Comparison of ENCODE assay signal across 13 cellular contexts in genomic region chr15:99432271-99433025, GRCh38.
DNase-seq lines count a peak whose midpoint lies in the region; ATAC-seq and TF ChIP-seq lines count a peak whose summit lies in the region.
"Had no signal": no experiment of that assay in that cellular context is flagged by ENCODE, and none has a peak within 500 bp of the region (broad histone marks: within the 10 kb centered on the region; RNA-seq: fewer than 3 reads in every experiment).

No MANE protein-coding gene starts in this region.

- H2BK15ac ChIP-seq in H9 (ENCODE audit: low read depth, low read length): no peak overlapping the region

- no peaks in the 10 kb centered on the region for H3K23me2 ChIP-seq in H9 (ENCODE audit: insufficient read length, low read depth, low read length, poor library complexity, severe bottlenecking)

- no peak for DNase-seq in H9
- DNase-seq in T-helper 17 cell: no peak
- no peak for DNase-seq in right atrium auricular region (ENCODE audit: low spot score)
- DNase-seq in sigmoid colon: peak; percentile 48
- no peak for DNase-seq in stimulated activated CD4-positive, alpha-beta T cell treated with anti-CD3 and anti-CD28 coated beads, Interleukin-4, amount 100 ng/mL, for 1 hour
- no peak for DNase-seq in substantia nigra (lab: John Stamatoyannopoulos, UW)
- no peak for DNase-seq in stomach
- no peak for DNase-seq in GM10266 (ENCODE audit: extremely low spot score)
- DNase-seq: activated CD4-positive, alpha-beta memory T cell treated with anti-CD3 and anti-CD28 coated beads for 36 hours; Caco-2; NCI-H1105 treated with DMSO at 0.1 percent for 48 hours; testis had no signal

- no peak for TF ChIP-seq EP300 in sigmoid colon (IDR thresholded peaks at IDR 0.05)
- TF ChIP-seq EP300 in stomach (IDR thresholded peaks at IDR 0.05): no peak

- no peak overlapping the region for H2AFZ ChIP-seq in H9 (ENCODE audit: low read length)

- H4K8ac ChIP-seq in H9 (replicated peaks; ENCODE audit: insufficient read length, low read depth, low read length): no peak overlapping the region

- H3K4me3 ChIP-seq in right atrium auricular region: no peak overlapping the region
- no peak overlapping the region for H3K4me3 ChIP-seq in sigmoid colon
- no peak overlapping the region for H3K4me3 ChIP-seq in stomach
- H3K4me3 ChIP-seq: dorsolateral prefrontal cortex, testis had no signal

- WGBS in H9 (ENCODE audit: extremely low coverage, insufficient read length, low lambda C conversion rate): no CpG with 5 or more reads among the region's 15 CpGs
- 92 to 93% methylated on average over 15 of the region's 15 CpGs for WGBS in sigmoid colon, 2 donors
- WGBS in stomach, 5 donors: 90 to 96% (median 94%) methylated on average over 13 to 15 of the region's 15 CpGs

- H2BK20ac ChIP-seq in H9 (ENCODE audit: low read depth, low read length, poor library complexity, severe bottlenecking): no peak overlapping the region

- H3K36me3 Mint-ChIP-seq in H9 (ENCODE audit: insufficient read depth in 1 of 3, low read depth in 3 of 3) (no peaks in the 10 kb centered on the region), T-helper 17 cell (ENCODE audit: low read depth) (no peaks in the 10 kb centered on the region)
- H3K36me3 Mint-ChIP-seq: activated CD4-positive, alpha-beta memory T cell treated with anti-CD3 and anti-CD28 coated beads for 36 hours had no signal

- H3K36me3 ChIP-seq in right atrium auricular region (no peaks in the 10 kb centered on the region), sigmoid colon (no peaks in the 10 kb centered on the region), stomach (no peaks in the 10 kb centered on the region)

- TF ChIP-seq CTCF in H9 (conservative IDR thresholded peaks at IDR 0.05) (no peak), right atrium auricular region (IDR thresholded peaks at IDR 0.05) (no peak), sigmoid colon (IDR thresholded peaks at IDR 0.05) (no peak), stomach (IDR thresholded peaks at IDR 0.05) (no peak), GM10266 (IDR thresholded peaks at IDR 0.05; ENCODE audit: control insufficient read depth, insufficient read depth, low read depth, missing control alignments) (no peak)

- H2AK5ac ChIP-seq in H9 (ENCODE audit: insufficient read length, low read length): no peak overlapping the region

- no peaks in the 10 kb centered on the region; the same call in 1 of the 2 replicates for H3K27me3 Mint-ChIP-seq in H9 (ENCODE audit: low read depth)
- H3K27me3 Mint-ChIP-seq in T-helper 17 cell: peaks cover 15% of the 10 kb centered on the region

- no peak overlapping the region for H3K4me2 ChIP-seq in H9 (ENCODE audit: insufficient read depth, insufficient read length, low read length)

- no peak overlapping the region for H3K9ac ChIP-seq in H9 (ENCODE audit: extremely low read depth, insufficient read length, low read length)

- no peak overlapping the region for H3K23ac ChIP-seq in H9 (ENCODE audit: insufficient read length, low read depth, low read length)

- H4K91ac ChIP-seq in H9 (ENCODE audit: insufficient read length, low read depth, low read length): no peak overlapping the region

- no peak overlapping the region for H3K4ac ChIP-seq in H9 (ENCODE audit: low read depth, low read length)

- no peaks in the 10 kb centered on the region for H3K4me1 ChIP-seq in H9 (ENCODE audit: insufficient read depth, low read length)
- peaks cover 0 to 59% of the 10 kb centered on the region in 2 donors for H3K4me1 ChIP-seq in right atrium auricular region
- peaks cover 0 to 25% (median 12%) of the 10 kb centered on the region in 4 donors for H3K4me1 ChIP-seq in sigmoid colon
- peaks cover 14 to 32% (median 25%) of the 10 kb centered on the region in 4 donors for H3K4me1 ChIP-seq in stomach
- H3K4me1 ChIP-seq: Caco-2 had no signal

- no peak for ATAC-seq in T-helper 17 cell

- no peak overlapping the region for H2BK120ac ChIP-seq in H9 (ENCODE audit: low read depth, low read length, poor library complexity, severe bottlenecking)

- no peak overlapping the region for H3K56ac ChIP-seq in H9 (ENCODE audit: insufficient read length, low read depth, low read length)

- no peaks in the 10 kb centered on the region for H3K27me3 ChIP-seq in H9 (ENCODE audit: insufficient read depth, low read length)
- H3K27me3 ChIP-seq in right atrium auricular region: no peaks in the 10 kb centered on the region
- H3K27me3 ChIP-seq in sigmoid colon: no peaks in the 10 kb centered on the region
- H3K27me3 ChIP-seq in stomach: no peaks in the 10 kb centered on the region
- H3K27me3 ChIP-seq: testis had no signal

- no peak overlapping the region for H4K5ac ChIP-seq in H9 (ENCODE audit: insufficient read length, low read depth, low read length)

- H2BK5ac ChIP-seq in H9 (ENCODE audit: insufficient read length, low read length): no peak overlapping the region

- intact Hi-C loops in sigmoid colon (cut with DNase I): no loop called here
- intact Hi-C loops in stomach (cut with DNase I; ENCODE audit: low total_unique reads): no loop called here

- H3K4me3 Mint-ChIP-seq in H9 (no peak overlapping the region), T-helper 17 cell (no peak overlapping the region)
- H3K4me3 Mint-ChIP-seq: activated CD4-positive, alpha-beta memory T cell treated with anti-CD3 and anti-CD28 coated beads for 36 hours had no signal

- no peak overlapping the region for H2BK12ac ChIP-seq in H9 (ENCODE audit: insufficient read length, low read depth, low read length)

- H3K27ac ChIP-seq in H9 (ENCODE audit: insufficient read length, low read depth, low read length): no peak overlapping the region
- peak overlapping the region; percentile 18 to 62 for H3K27ac ChIP-seq in right atrium auricular region
- H3K27ac ChIP-seq in sigmoid colon: no peak overlapping the region
- no peak overlapping the region for H3K27ac ChIP-seq in substantia nigra (ENCODE audit: low read depth, low read length, poor library complexity, severe bottlenecking)
- peak overlapping the region in 1 of 5 donors; percentile 26 for H3K27ac ChIP-seq in stomach
- H3K27ac ChIP-seq: dorsolateral prefrontal cortex, testis had no signal

- peaks cover 4% of the 10 kb centered on the region for H4K20me1 ChIP-seq in H9 (ENCODE audit: control insufficient read depth, insufficient read depth, insufficient read length)

- no peak overlapping the region for H3K18ac ChIP-seq in H9 (ENCODE audit: insufficient read length, low read depth, low read length)

- no peak overlapping the region for H3T11ph ChIP-seq in H9 (ENCODE audit: low read length)

- H3K9me3 ChIP-seq in H9 (ENCODE audit: control insufficient read depth, low read depth, low read length) (no peaks in the 10 kb centered on the region), T-helper 17 cell (ENCODE audit: control insufficient read depth, low read length, poor library complexity, severe bottlenecking) (no peaks in the 10 kb centered on the region), right atrium auricular region (no peaks in the 10 kb centered on the region), sigmoid colon (no peaks in the 10 kb centered on the region), stomach (no peaks in the 10 kb centered on the region)
- H3K9me3 ChIP-seq: Caco-2, testis had no signal

- TF ChIP-seq POLR2A in sigmoid colon (IDR thresholded peaks at IDR 0.05) (no peak), stomach (IDR thresholded peaks at IDR 0.05) (no peak)

- H3K27ac Mint-ChIP-seq in H9 (peak overlapping the region in 2 of 3 experiments; percentile 49 to 81; a peak in 1 of 7 replicates), T-helper 17 cell (peak overlapping the region; percentile 47)
- H3K27ac Mint-ChIP-seq: activated CD4-positive, alpha-beta memory T cell treated with anti-CD3 and anti-CD28 coated beads for 36 hours had no signal

- H3K9me3 Mint-ChIP-seq in H9: no peaks in the 10 kb centered on the region
- H3K9me3 Mint-ChIP-seq: activated CD4-positive, alpha-beta memory T cell treated with anti-CD3 and anti-CD28 coated beads for 36 hours had no signal

- H3K79me2 ChIP-seq in H9 (ENCODE audit: insufficient read depth, low read length): no peaks in the 10 kb centered on the region

- H3K14ac ChIP-seq in H9 (ENCODE audit: insufficient read depth, low read length): no peak overlapping the region; the same call in 1 of the 2 replicates

- no peaks in the 10 kb centered on the region for H3K79me1 ChIP-seq in H9 (ENCODE audit: insufficient read depth, low read depth, low read length, poor library complexity, severe bottlenecking)

- peaks cover 2 to 16% of the 10 kb centered on the region in 2 experiments; a peak in 3 of 4 replicates for H3K4me1 Mint-ChIP-seq in H9
- peaks cover 10% of the 10 kb centered on the region for H3K4me1 Mint-ChIP-seq in T-helper 17 cell

Comparison
In these comparisons a context has a peak if more than half of its experiments do, and no peak if none do; other contexts are left out.
1. H3K27ac ChIP-seq: peak in right atrium auricular region (2 of 2); none in H9 (single experiment), sigmoid colon (0 of 4) and substantia nigra (single experiment).